8 cellular contexts compared by ENCODE assay signal in genomic region chr5:64784451-64785025, GRCh38. TPM values are rescaled to one million over a fixed set of nuclear protein-coding genes. Genes with fewer than 3 reads are reported as not detected.
DNase-seq lines count a peak whose midpoint lies in the region; ATAC-seq, FAIRE-seq and TF ChIP-seq lines count a peak whose summit lies in the region.

No MANE protein-coding gene starts in this region.

- peak; percentile 8 for FAIRE-seq in endothelial cell of umbilical vein (lab: Jason Lieb, UNC)

- no TSS peak for BruUV-seq in endothelial cell of umbilical vein (replicated peaks; lab: Mats Ljungman, UMichigan)

- H3K79me2 ChIP-seq in endothelial cell of umbilical vein (ENCODE audit: control insufficient read depth, insufficient read depth, low read length) = no peaks in the 10 kb centered on the region

- no peaks in the 10 kb centered on the region for H3K27me3 Mint-ChIP-seq in naive thymus-derived CD8-positive, alpha-beta T cell
- no peaks in the 10 kb centered on the region for H3K27me3 Mint-ChIP-seq in stimulated activated naive B cell treated with anti-CD40 and anti-IgM and Interleukin-4, amounts not matched to agents 10 μg/mL and 1 μg/mL and 100 μg/mL, for 72 hours

- H3K4me3 ChIP-seq in endothelial cell of umbilical vein (replicated peaks in 1 of 3; ENCODE audit: insufficient read depth in 1 of 3, low read depth in 1 of 3, low read length in 3 of 3) = no peak overlapping the region

- dilution Hi-C loops in endothelial cell of umbilical vein (cut with MboI; ENCODE audit: extremely low pct_ligation_motif_present, low sequenced_read_pairs) = no loop called here

- no peak for TF ChIP-seq POLR2A in endothelial cell of umbilical vein (IDR thresholded peaks at IDR 0.05; ENCODE audit: low read depth, low read length)

- peak; percentile 62 to 72 for TF ChIP-seq CTCF in endothelial cell of umbilical vein (IDR thresholded peaks at IDR 0.05; ENCODE audit: extremely low read depth in 1 of 2, insufficient read depth in 1 of 2, low read depth in 1 of 2, low read length in 2 of 2)

- H3K4me3 Mint-ChIP-seq in naive thymus-derived CD8-positive, alpha-beta T cell = no peak overlapping the region
- no peak overlapping the region for H3K4me3 Mint-ChIP-seq in stimulated activated naive B cell treated with anti-CD40 and anti-IgM and Interleukin-4, amounts not matched to agents 10 μg/mL and 1 μg/mL and 100 μg/mL, for 72 hours

- no peaks in the 10 kb centered on the region for H4K20me1 ChIP-seq in endothelial cell of umbilical vein (replicated peaks; ENCODE audit: control insufficient read depth, extremely low read depth, insufficient read depth, low read length)

- CTCF ChIA-PET in endothelial cell of umbilical vein (lab: Charles Lee) = interaction anchor here (0.6 to 2.3 kb wide), 16 partner anchors 9 to 637 kb away, joined by 3 to 15 read pairs (median 4); partner anchors contain the start of genes CWC27 and SREK1IP1

- H3K9me3 Mint-ChIP-seq in naive thymus-derived CD8-positive, alpha-beta T cell = no peaks in the 10 kb centered on the region
- H3K9me3 Mint-ChIP-seq in stimulated activated naive B cell treated with anti-CD40 and anti-IgM and Interleukin-4, amounts not matched to agents 10 μg/mL and 1 μg/mL and 100 μg/mL, for 72 hours = peaks cover 0 to 2% of the 10 kb centered on the region in 2 donors

- H2AFZ ChIP-seq in endothelial cell of umbilical vein (ENCODE audit: low read depth, low read length) = no peak overlapping the region

- H3K9me3 ChIP-seq in endothelial cell of umbilical vein (replicated peaks; ENCODE audit: control insufficient read depth, insufficient read depth, low read length) = no peaks in the 10 kb centered on the region

- POLR2A ChIA-PET in endothelial cell of umbilical vein (lab: Charles Lee) = no interaction called here
- POLR2A ChIA-PET in naive thymus-derived CD8-positive, alpha-beta T cell (lab: Charles Lee) = no interaction called here

- no peak overlapping the region for H3K27ac ChIP-seq in endothelial cell of umbilical vein (ENCODE audit: insufficient read depth, low read depth, low read length)

- ATAC-seq in GM19467 (IDR thresholded peaks at IDR 0.05; ENCODE audit: unreplicated experiment) = peak; percentile 91
- peak; percentile 82 to 83 for ATAC-seq in naive thymus-derived CD8-positive, alpha-beta T cell
- ATAC-seq in stimulated activated naive B cell treated with anti-CD40 and anti-IgM and Interleukin-4, amounts not matched to agents 10 μg/mL and 1 μg/mL and 100 μg/mL, for 72 hours (replicated peaks) = peak; percentile 78

- H3K4me1 ChIP-seq in endothelial cell of umbilical vein (ENCODE audit: control insufficient read depth, extremely low read depth, insufficient read depth, low read length) = peaks cover 6% of the 10 kb centered on the region

- H3K27ac Mint-ChIP-seq in naive thymus-derived CD8-positive, alpha-beta T cell = peak overlapping the region in 1 of 10 donors; percentile 61
- H3K27ac Mint-ChIP-seq in stimulated activated naive B cell treated with anti-CD40 and anti-IgM and Interleukin-4, amounts not matched to agents 10 μg/mL and 1 μg/mL and 100 μg/mL, for 72 hours = no peak overlapping the region

- peaks cover 2 to 3% of the 10 kb centered on the region in 2 experiments for H3K36me3 ChIP-seq in endothelial cell of umbilical vein (ENCODE audit: control insufficient read depth in 2 of 2, extremely low read depth in 1 of 2, insufficient read depth in 2 of 2, low read length in 2 of 2)

- H3K9me1 ChIP-seq in endothelial cell of umbilical vein (replicated peaks; ENCODE audit: control insufficient read depth, extremely low read depth, insufficient read depth, low read length) = no peaks in the 10 kb centered on the region

- DNase-seq in COLO668 (lab: John Stamatoyannopoulos, UW; ENCODE audit: unreplicated experiment) (peak; percentile 61), HPDE6-E6E7 (ENCODE audit: extremely low spot score) (peak; percentile 10), NOMO-1 treated with dmso at 0.1 percent for 144 hours (lab: John Stamatoyannopoulos, UW; ENCODE audit: unreplicated experiment) (peak; percentile 29), endothelial cell of umbilical vein (ENCODE audit: low read depth, low spot score) (peak; percentile 76)
- peak in 2 of 3 experiments; percentile 9 to 25 for DNase-seq in activated CD8-positive, alpha-beta memory T cell treated with anti-CD3 and anti-CD28 coated beads for 48 hours (ENCODE audit: low read depth in 2 of 3, low spot score in 2 of 3)
- peak; percentile 41 to 86 (median 69) for DNase-seq in naive thymus-derived CD8-positive, alpha-beta T cell
- peak; percentile 31 for DNase-seq in stimulated activated naive B cell treated with anti-CD40 and anti-IgM and Interleukin-4, amounts not matched to agents 10 μg/mL and 1 μg/mL and 100 μg/mL, for 72 hours

- H3K36me3 Mint-ChIP-seq in naive thymus-derived CD8-positive, alpha-beta T cell = peaks cover 7 to 54% (median 14%) of the 10 kb centered on the region in 3 donors
- peaks cover 9 to 22% of the 10 kb centered on the region in 2 donors for H3K36me3 Mint-ChIP-seq in stimulated activated naive B cell treated with anti-CD40 and anti-IgM and Interleukin-4, amounts not matched to agents 10 μg/mL and 1 μg/mL and 100 μg/mL, for 72 hours

- no peaks in the 10 kb centered on the region for H3K27me3 ChIP-seq in endothelial cell of umbilical vein (ENCODE audit: control insufficient read depth in 2 of 2, insufficient read depth in 2 of 2, low read length in 2 of 2)

- peaks cover 0 to 19% (median 8%) of the 10 kb centered on the region in 4 donors for H3K4me1 Mint-ChIP-seq in naive thymus-derived CD8-positive, alpha-beta T cell
- peaks cover 0 to 7% of the 10 kb centered on the region in 2 donors for H3K4me1 Mint-ChIP-seq in stimulated activated naive B cell treated with anti-CD40 and anti-IgM and Interleukin-4, amounts not matched to agents 10 μg/mL and 1 μg/mL and 100 μg/mL, for 72 hours

- intact Hi-C loops in endothelial cell of umbilical vein (cut with micrococcal nuclease) = loop anchor here (1.0 to 5.0 kb wide), 6 partner anchors 149 to 1403 kb away; partner anchors contain the start of gene RGS7BP

- H3K9ac ChIP-seq in endothelial cell of umbilical vein (replicated peaks; ENCODE audit: extremely low read depth, insufficient read depth, low read length) = no peak overlapping the region

- H3K4me2 ChIP-seq in endothelial cell of umbilical vein (ENCODE audit: insufficient read depth, low read length) = no peak overlapping the region

TF ChIP-seq in endothelial cell of umbilical vein, 7 proteins besides CTCF, POLR2A, EP300 and RAD21:
- TF ChIP-seq FOS (IDR thresholded peaks at IDR 0.05; ENCODE audit: borderline replicate concordance, insufficient read depth, low read length) (no peak), POLR2AphosphoS5 (IDR thresholded peaks at IDR 0.05; ENCODE audit: insufficient read depth, low read depth, low read length) (no peak), GATA2 (IDR thresholded peaks at IDR 0.05; ENCODE audit: insufficient read depth, insufficient read length, low read depth, low read length) (no peak), MAX (IDR thresholded peaks at IDR 0.05; ENCODE audit: insufficient read depth, insufficient read length) (no peak), MYC (IDR thresholded peaks at IDR 0.05; ENCODE audit: low read depth, low read length) (no peak), EZH2 (IDR thresholded peaks at IDR 0.05; ENCODE audit: borderline replicate concordance, low read depth, low read length, severe bottlenecking) (no peak), JUN (IDR thresholded peaks at IDR 0.05; ENCODE audit: borderline replicate concordance, insufficient read depth, insufficient read length, low read depth) (no peak)

RNA-seq across cellular contexts. Expression of gene CWC27, which starts 15.8 kb away (rescaled TPM):
- 23.8 and 25.2 TPM in 2 replicates for total RNA-seq in endothelial cell of umbilical vein
- 7.4 and 11.9 TPM in 2 replicates for polyA plus RNA-seq in endothelial cell of umbilical vein
- 14.4 and 16.4 TPM in 2 replicates for polyA plus RNA-seq in endothelial cell of umbilical vein (2011; cell fraction: cytosol; rRNA removed)
- polyA plus RNA-seq in endothelial cell of umbilical vein (2011; cell fraction: nucleus; rRNA removed) = 9.3 and 15.8 TPM in 2 replicates
- 22.8 and 29.3 TPM in 2 replicates for polyA plus RNA-seq in endothelial cell of umbilical vein (2012)
- 23.6 and 24.0 TPM in 2 replicates for polyA minus RNA-seq in endothelial cell of umbilical vein
- 12.8 TPM for polyA minus RNA-seq in endothelial cell of umbilical vein (2011; cell fraction: cytosol; rRNA and poly(A)+ RNA removed)
- 38.0 and 47.6 TPM in 2 replicates for polyA minus RNA-seq in endothelial cell of umbilical vein (2011; cell fraction: nucleus; rRNA and poly(A)+ RNA removed)
- 10 to 100 TPM; 20.3 to 23.6 TPM for total RNA-seq in naive thymus-derived CD8-positive, alpha-beta T cell
- polyA plus RNA-seq in naive thymus-derived CD8-positive, alpha-beta T cell = 10 to 100 TPM; 32.3 to 33.8 (median 32.6) TPM

RNA-seq across cellular contexts. Expression of gene SREK1IP1, which starts 16.0 kb away (rescaled TPM):
- total RNA-seq in endothelial cell of umbilical vein = 17.8 and 23.5 TPM in 2 replicates
- 2.6 and 6.3 TPM in 2 replicates for polyA plus RNA-seq in endothelial cell of umbilical vein
- polyA plus RNA-seq in endothelial cell of umbilical vein (2011; cell fraction: cytosol; rRNA removed) = 3.4 and 4.9 TPM in 2 replicates
- polyA plus RNA-seq in endothelial cell of umbilical vein (2011; cell fraction: nucleus; rRNA removed) = 3.1 and 3.9 TPM in 2 replicates
- 9.9 and 13.2 TPM in 2 replicates for polyA plus RNA-seq in endothelial cell of umbilical vein (2012)
- 4.5 and 5.6 TPM in 2 replicates for polyA minus RNA-seq in endothelial cell of umbilical vein
- polyA minus RNA-seq in endothelial cell of umbilical vein (2011; cell fraction: cytosol; rRNA and poly(A)+ RNA removed) = 9.3 TPM
- 7.0 and 7.1 TPM in 2 replicates for polyA minus RNA-seq in endothelial cell of umbilical vein (2011; cell fraction: nucleus; rRNA and poly(A)+ RNA removed)
- 10 to 100 TPM; 19.4 to 25.9 TPM for total RNA-seq in naive thymus-derived CD8-positive, alpha-beta T cell
- 10 to 100 TPM; 21.3 to 38.4 (median 31.9) TPM for polyA plus RNA-seq in naive thymus-derived CD8-positive, alpha-beta T cell

Comparison
In these comparisons a context has a peak if more than half of its experiments do, and no peak if none do; other contexts are left out.
1. DNase-seq: peak in every context shown above with its lines; median percentile 76 in endothelial cell of umbilical vein; 69 in naive thymus-derived CD8-positive, alpha-beta T cell; 61 in COLO668; 31 in stimulated activated naive B cell treated with anti-CD40 and anti-IgM and Interleukin-4, amounts not matched to agents 10 μg/mL and 1 μg/mL and 100 μg/mL, for 72 hours; 29 in NOMO-1 treated with dmso at 0.1 percent for 144 hours; 17 in activated CD8-positive, alpha-beta memory T cell treated with anti-CD3 and anti-CD28 coated beads for 48 hours; 10 in HPDE6-E6E7.